10 cellular contexts compared by ENCODE assay signal in the genomic region with DNA sequence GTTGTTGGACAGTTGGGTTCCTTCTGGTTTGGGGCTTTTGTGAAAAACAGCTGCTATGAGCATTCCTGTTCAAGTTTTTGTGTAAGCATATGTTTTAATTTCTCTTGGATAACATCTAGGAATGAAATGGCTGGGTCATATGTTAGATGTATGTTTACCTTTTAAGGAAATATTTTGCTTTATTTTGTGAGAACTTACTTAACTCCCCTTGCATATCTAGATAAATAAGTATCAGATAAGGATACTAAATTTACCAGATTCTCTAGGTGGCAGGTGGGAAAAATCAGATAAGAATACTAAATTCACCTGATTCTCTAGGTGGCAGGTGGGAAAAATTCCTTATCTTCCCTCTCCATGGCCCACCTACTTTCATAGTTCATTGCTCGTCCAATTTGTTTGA. TPM values are rescaled to one million over a fixed set of nuclear protein-coding genes. Genes with fewer than 3 reads are reported as not detected.
DNase-seq lines count a peak whose midpoint lies in the region; TF ChIP-seq lines count a peak whose summit lies in the region.
"Had no signal": no experiment of that assay in that cellular context is flagged by ENCODE, and none has a peak within 500 bp of the region (broad histone marks: within the 10 kb centered on the region; RNA-seq: fewer than 3 reads in every experiment).

No MANE protein-coding gene starts in this region.

- H3K9me3 Mint-ChIP-seq in T-helper 1 cell treated with Interleukin-12 subunit alpha and Interleukin-12 subunit beta and Interleukin-4 antibody, amounts not matched to agents 30 μg/mL and 1 μg/mL, for 36 hours = no peaks in the 10 kb centered on the region

- H3K9me3 ChIP-seq in skeletal muscle satellite cell (replicated peaks; ENCODE audit: low read length) = no peaks in the 10 kb centered on the region

- peak overlapping the region; percentile 79 for H3K27ac ChIP-seq in VCaP

- no peak overlapping the region for H3K27ac Mint-ChIP-seq in T-helper 1 cell treated with Interleukin-12 subunit alpha and Interleukin-12 subunit beta and Interleukin-4 antibody, amounts not matched to agents 30 μg/mL and 1 μg/mL, for 36 hours

- H3K4me3 Mint-ChIP-seq in T-helper 1 cell treated with Interleukin-12 subunit alpha and Interleukin-12 subunit beta and Interleukin-4 antibody, amounts not matched to agents 30 μg/mL and 1 μg/mL, for 36 hours = peak overlapping the region; percentile 95

- H3K36me3 Mint-ChIP-seq in T-helper 1 cell treated with Interleukin-12 subunit alpha and Interleukin-12 subunit beta and Interleukin-4 antibody, amounts not matched to agents 30 μg/mL and 1 μg/mL, for 36 hours (ENCODE audit: low read depth) = no peaks in the 10 kb centered on the region

- H3K36me3 ChIP-seq in skeletal muscle satellite cell (ENCODE audit: insufficient read depth, low read length) = no peaks in the 10 kb centered on the region

- H3K27me3 ChIP-seq in skeletal muscle satellite cell (ENCODE audit: control insufficient read depth, insufficient read depth, low read length) = no peaks in the 10 kb centered on the region

- peaks cover 14% of the 10 kb centered on the region for H3K4me1 ChIP-seq in skeletal muscle satellite cell (ENCODE audit: control insufficient read depth, insufficient read depth, low read length)

- peaks cover 12% of the 10 kb centered on the region for H3K27me3 Mint-ChIP-seq in T-helper 1 cell treated with Interleukin-12 subunit alpha and Interleukin-12 subunit beta and Interleukin-4 antibody, amounts not matched to agents 30 μg/mL and 1 μg/mL, for 36 hours (ENCODE audit: low read depth)

- H3K9ac ChIP-seq in skeletal muscle satellite cell (ENCODE audit: low read depth, low read length) = no peak overlapping the region

- no peak for TF ChIP-seq CTCF in VCaP (conservative IDR thresholded peaks at IDR 0.05)
- no peak for TF ChIP-seq CTCF in fibroblast of villous mesenchyme (IDR thresholded peaks at IDR 0.05; ENCODE audit: insufficient read depth, low read depth, low read length)

- no peak for DNase-seq in T-helper 1 cell
- peak; percentile 24 for DNase-seq in fibroblast of villous mesenchyme (ENCODE audit: low read depth)
- no peak for DNase-seq in NCI-H226
- no peak for DNase-seq in NCI-H2227 treated with DMSO at 0.1 percent for 48 hours (lab: John Stamatoyannopoulos, UW)
- DNase-seq in EL = no peak
- DNase-seq: effector CD8-positive, alpha-beta T cell; substantia nigra had no signal

- peak overlapping the region; percentile 92 for H3K4me2 ChIP-seq in skeletal muscle satellite cell (ENCODE audit: low read length)

- peaks cover 17% of the 10 kb centered on the region for H3K4me1 Mint-ChIP-seq in T-helper 1 cell treated with Interleukin-12 subunit alpha and Interleukin-12 subunit beta and Interleukin-4 antibody, amounts not matched to agents 30 μg/mL and 1 μg/mL, for 36 hours (ENCODE audit: low read depth)

- H3K4me3 ChIP-seq in fibroblast of villous mesenchyme (ENCODE audit: low read depth, low read length) (no peak overlapping the region), skeletal muscle satellite cell (ENCODE audit: low read length) (no peak overlapping the region)

RNA-seq across cellular contexts. Expression of a gene that starts 1.1 kb away (rescaled TPM):
- 1.6 and 3.0 TPM in 2 replicates for total RNA-seq in fibroblast of villous mesenchyme
- 0.25 and 0.44 TPM in 2 replicates for total RNA-seq in skeletal muscle satellite cell (2012; rRNA removed)

RNA-seq across cellular contexts. Expression of a gene that starts 16.6 kb away (rescaled TPM):
- total RNA-seq in fibroblast of villous mesenchyme = 21.9 and 37.6 TPM in 2 replicates
- 30.8 and 35.2 TPM in 2 replicates for total RNA-seq in skeletal muscle satellite cell (2012; rRNA removed)
